Comparison of ENCODE assay signal across 19 cellular contexts in genomic region chr1:24826510-24826909, GRCh38.
A peak's percentile ranks its signal among the peaks of the same experiment; 100 is the strongest.
DNase-seq lines count a peak whose midpoint lies in the region; FAIRE-seq and TF ChIP-seq lines count a peak whose summit lies in the region.
"Had no signal": no experiment of that assay in that cellular context is flagged by ENCODE, and none has a peak within 500 bp of the region (broad histone marks: within the 10 kb centered on the region; RNA-seq: fewer than 3 reads in every experiment).

No MANE protein-coding gene starts in this region.

- peak; percentile 56 for FAIRE-seq in GM19239 (lab: Jason Lieb, UNC)

- H3K27me3 ChIP-seq in BLaER1 treated with 17β-estradiol and CSF1 and Interleukin-3, amounts not matched to agents 10 nM and 100 nM, result no peaks in the 10 kb centered on the region
- H3K27me3 ChIP-seq in SU-DHL-6 (ENCODE audit: low read length) (no peaks in the 10 kb centered on the region), osteoblast (ENCODE audit: insufficient read depth, low read length) (no peaks in the 10 kb centered on the region)

- peaks cover 7 to 98% (median 47%) of the 10 kb centered on the region in 11 experiments; a peak in 20 of 22 replicates for H4K20me1 ChIP-seq in BLaER1 treated with 17β-estradiol and CSF1 and Interleukin-3, amounts not matched to agents 10 nM and 100 nM
- H4K20me1 ChIP-seq in SU-DHL-6 (ENCODE audit: low read depth, low read length) (peaks cover 25% of the 10 kb centered on the region), osteoblast (ENCODE audit: insufficient read depth, low read length) (peaks cover 95% of the 10 kb centered on the region)

- TF ChIP-seq CTCF in SU-DHL-6 (IDR thresholded peaks at IDR 0.05; ENCODE audit: insufficient read depth, low read length, poor library complexity, severe bottlenecking) (no peak), osteoblast (IDR thresholded peaks at IDR 0.05; ENCODE audit: extremely low read depth, low read depth, low read length) (no peak)

- no peak for DNase-seq in GM19239 (ENCODE audit: insufficient read length, low spot score)
- no peak for DNase-seq in osteoblast (ENCODE audit: insufficient read length, low spot score, missing footprints)
- no peak for DNase-seq in GOT3 (lab: John Stamatoyannopoulos, UW)
- no peak for DNase-seq in activated CD4-positive, CD25-positive, alpha-beta regulatory T cell (lab: John Stamatoyannopoulos, UW)
- no peak for DNase-seq in NCI-H2107 (lab: John Stamatoyannopoulos, UW)
- DNase-seq: ACHN; DND-41; HCEC 1CT; NCI-H1105; NCI-H1694; NCI-H2081 treated with DMSO at 0.1 percent for 48 hours; NCI-H510A; NCI-H748 treated with DMSO at 0.1 percent for 48 hours; NK-92 treated with Interleukin-12 subunit alpha and Interleukin-12 subunit beta, amount 100 ng/mL, for 24 hours; OCI-M1; SHP77 treated with DMSO at 0.1 percent for 48 hours had no signal

- peaks cover 69% of the 10 kb centered on the region for H3F3A ChIP-seq in SU-DHL-6 (ENCODE audit: insufficient read depth)

- H3K36me3 ChIP-seq in BLaER1 treated with 17β-estradiol and CSF1 and Interleukin-3, amounts not matched to agents 10 nM and 100 nM, result peaks cover under 1 to 19% (median 11%) of the 10 kb centered on the region in 11 experiments; a peak in 11 of 22 replicates
- peaks cover 32% of the 10 kb centered on the region for H3K36me3 ChIP-seq in SU-DHL-6 (ENCODE audit: low read length)
- H3K36me3 ChIP-seq in osteoblast (ENCODE audit: insufficient read depth, low read length), result peaks cover 48% of the 10 kb centered on the region

- H3K9ac ChIP-seq in BLaER1 treated with 17β-estradiol and CSF1 and Interleukin-3, amounts not matched to agents 10 nM and 100 nM, result no peak overlapping the region
- H3K9ac ChIP-seq in SU-DHL-6 (ENCODE audit: low read length), result no peak overlapping the region

- no peaks in the 10 kb centered on the region for H3K9me2 ChIP-seq in SU-DHL-6 (replicated peaks; ENCODE audit: insufficient read depth, low read length)

- H3K4me2 ChIP-seq in BLaER1 treated with 17β-estradiol and CSF1 and Interleukin-3, amounts not matched to agents 10 nM and 100 nM, result peak overlapping the region; percentile 0 to 81 (median 30); a peak in 15 of 22 replicates
- peak overlapping the region; percentile 26 for H3K4me2 ChIP-seq in SU-DHL-6 (ENCODE audit: low read depth, low read length, poor library complexity, severe bottlenecking)
- H3K4me2 ChIP-seq in osteoblast (ENCODE audit: insufficient read depth, low read length), result no peak overlapping the region

- H3K79me2 ChIP-seq in SU-DHL-6 (ENCODE audit: insufficient read depth, low read length) (peaks cover 100% of the 10 kb centered on the region), osteoblast (ENCODE audit: insufficient read depth, low read length) (peaks cover 100% of the 10 kb centered on the region)

- H3K27ac ChIP-seq in BLaER1 treated with 17β-estradiol and CSF1 and Interleukin-3, amounts not matched to agents 10 nM and 100 nM, result no peak overlapping the region
- H3K27ac ChIP-seq in SU-DHL-6 (ENCODE audit: low read depth, low read length) (peak overlapping the region; percentile 57; the same call in 1 of the 2 replicates), osteoblast (ENCODE audit: low read depth, low read length) (peak overlapping the region; percentile 14)
- H3K27ac ChIP-seq: HL-60 had no signal

- no peak overlapping the region for H2AFZ ChIP-seq in SU-DHL-6 (ENCODE audit: low read depth, low read length, severe bottlenecking)
- no peak overlapping the region for H2AFZ ChIP-seq in osteoblast (ENCODE audit: low read length)

- no peaks in the 10 kb centered on the region for H3K9me3 ChIP-seq in BLaER1 treated with 17β-estradiol and CSF1 and Interleukin-3, amounts not matched to agents 10 nM and 100 nM (replicated peaks in 1 of 11)
- H3K9me3 ChIP-seq in SU-DHL-6 (ENCODE audit: insufficient read depth, low read length) (no peaks in the 10 kb centered on the region), osteoblast (ENCODE audit: low read depth, low read length) (no peaks in the 10 kb centered on the region)

- H3K4me3 ChIP-seq in BLaER1 treated with 17β-estradiol and CSF1 and Interleukin-3, amounts not matched to agents 10 nM and 100 nM, result no peak overlapping the region
- H3K4me3 ChIP-seq in SU-DHL-6 (ENCODE audit: insufficient read depth, low read length, poor library complexity, severe bottlenecking), result no peak overlapping the region
- no peak overlapping the region for H3K4me3 ChIP-seq in osteoblast (ENCODE audit: insufficient read depth, low read length)

- peaks cover 64 to 86% (median 77%) of the 10 kb centered on the region in 10 experiments for H3K4me1 ChIP-seq in BLaER1 treated with 17β-estradiol and CSF1 and Interleukin-3, amounts not matched to agents 10 nM and 100 nM
- peaks cover 46% of the 10 kb centered on the region for H3K4me1 ChIP-seq in osteoblast (ENCODE audit: insufficient read depth, low read length)

Comparison
In these comparisons a context has a peak if more than half of its experiments do, and no peak if none do; other contexts are left out.
1. H3K27ac ChIP-seq: peak in SU-DHL-6 (single experiment) and osteoblast (single experiment); none in BLaER1 treated with 17β-estradiol and CSF1 and Interleukin-3, amounts not matched to agents 10 nM and 100 nM (0 of 11).